ENCODE assay signal across 12 cellular contexts in the genomic region with DNA sequence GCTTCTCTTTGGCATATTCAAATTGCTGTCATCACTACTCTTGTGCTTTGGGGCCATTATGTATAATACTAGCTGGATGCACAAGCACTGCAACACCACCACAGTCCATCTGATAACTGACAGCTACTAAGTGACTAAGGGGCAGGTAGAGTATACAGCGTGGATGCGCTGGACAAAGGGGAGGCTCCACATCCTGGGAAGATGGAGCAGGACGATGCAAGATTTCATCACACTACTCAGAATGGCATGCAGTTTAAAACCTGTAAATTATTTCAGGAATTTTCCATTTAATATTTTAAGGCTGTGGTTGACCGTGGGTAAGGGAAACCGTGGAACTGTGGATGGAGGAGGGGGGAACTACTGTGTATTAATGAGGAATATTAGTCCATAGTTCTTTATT. TPM values are rescaled to one million over a fixed set of nuclear protein-coding genes. Genes with fewer than 3 reads are reported as not detected.
DNase-seq lines count a peak whose midpoint lies in the region; ATAC-seq, FAIRE-seq and TF ChIP-seq lines count a peak whose summit lies in the region.
"Had no signal": no experiment of that assay in that cellular context is flagged by ENCODE, and none has a peak within 500 bp of the region (broad histone marks: within the 10 kb centered on the region; RNA-seq: fewer than 3 reads in every experiment).

No MANE protein-coding gene starts in this region.

- 42% methylated on average over 5 of the region's 5 CpGs for WGBS in K562 (ENCODE audit: insufficient coverage, low coverage, missing lambda C conversion rate)
- WGBS in mesodermal cell (ENCODE audit: insufficient coverage in 2 of 2), 2 experiments: no CpG with 5 or more reads among the region's 5 CpGs

- no peak for TF ChIP-seq POLR2A in K562 (conservative IDR thresholded peaks at IDR 0.05)

- H2AFZ ChIP-seq in K562 (ENCODE audit: low read depth, low read length): no peak overlapping the region

- H3K9me3 Mint-ChIP-seq in HFFc6: no peaks in the 10 kb centered on the region

- peaks cover 2 to 5% of the 10 kb centered on the region in 2 experiments; a peak in 2 of 5 replicates for H3K4me1 ChIP-seq in K562 (replicated peaks in 1 of 2; ENCODE audit: control insufficient read depth in 2 of 2, insufficient read depth in 2 of 2, low read length in 2 of 2)
- H3K4me1 ChIP-seq in mesodermal cell (ENCODE audit: control insufficient read depth, insufficient read depth, low read length, poor library complexity, severe bottlenecking): peaks cover 13% of the 10 kb centered on the region

- H3K36me3 ChIP-seq in K562 (ENCODE audit: control insufficient read depth, insufficient read depth, low read length): no peaks in the 10 kb centered on the region
- H3K36me3 ChIP-seq in mesodermal cell (ENCODE audit: control insufficient read depth, insufficient read depth, low read length): peaks cover 45% of the 10 kb centered on the region
- H3K36me3 ChIP-seq in MG63: peaks cover 11% of the 10 kb centered on the region; the same call in 1 of the 2 replicates
- H3K36me3 ChIP-seq: ovary had no signal

- peak overlapping the region; percentile 66 for H3K4me3 Mint-ChIP-seq in HFFc6

- TF ChIP-seq RAD21 in K562 (CRISPR knock-in tag; conservative IDR thresholded peaks at IDR 0.05 in 1 of 2, IDR thresholded peaks at IDR 0.05 in 1 of 2): no peak

- peak overlapping the region; percentile 89 for H3K27ac Mint-ChIP-seq in HFFc6

- BruUV-seq in K562 (replicated peaks; lab: Mats Ljungman, UMichigan): no TSS peak

- no peak overlapping the region for H3K4me3 ChIP-seq in AG04450 (ENCODE audit: low read depth, low read length)
- H3K4me3 ChIP-seq in K562: no peak overlapping the region
- no peak overlapping the region for H3K4me3 ChIP-seq in mesodermal cell (ENCODE audit: extremely low read depth, insufficient read depth, low read length, poor library complexity, severe bottlenecking)
- no peak overlapping the region for H3K4me3 ChIP-seq in MG63
- H3K4me3 ChIP-seq: ovary had no signal

- H3K9ac ChIP-seq in K562 (ENCODE audit: insufficient read depth in 1 of 2, low read depth in 2 of 2, low read length in 2 of 2): no peak overlapping the region

- H3K27me3 Mint-ChIP-seq in HFFc6 (ENCODE audit: insufficient read depth): no peaks in the 10 kb centered on the region; the same call in 1 of the 2 replicates

- H3K4me1 Mint-ChIP-seq in HFFc6 (ENCODE audit: low read depth): peaks cover 84% of the 10 kb centered on the region

- in situ Hi-C loops in K562 (cut with MboI): no loop called here

- POLR2A ChIA-PET in AG04450 (lab: Yijun Ruan, JAX): no interaction called here
- POLR2A ChIA-PET in K562 (lab: Yijun Ruan, JAX): interaction anchor here (1.4 kb wide), 1 partner anchor 22 kb away, joined by 3 read pairs; no protein-coding TSS in a partner anchor

- H3K36me3 Mint-ChIP-seq in HFFc6 (ENCODE audit: low read depth): peaks cover 12% of the 10 kb centered on the region

- H3K9me3 ChIP-seq in AG04450 (ENCODE audit: control insufficient read depth, insufficient read depth, low read length): no peaks in the 10 kb centered on the region
- H3K9me3 ChIP-seq in K562 (replicated peaks; ENCODE audit: control insufficient read depth, insufficient read depth, low read depth, low read length): no peaks in the 10 kb centered on the region; the same call in 1 of the 2 replicates
- H3K9me3 ChIP-seq in mesodermal cell (ENCODE audit: control insufficient read depth, low read length): no peaks in the 10 kb centered on the region
- H3K9me3 ChIP-seq in MG63: peaks cover 4% of the 10 kb centered on the region; the same call in 1 of the 2 replicates
- H3K9me3 ChIP-seq: ovary had no signal

- peaks cover 4% of the 10 kb centered on the region; the same call in 1 of the 2 replicates for H4K20me1 ChIP-seq in K562 (replicated peaks; ENCODE audit: control insufficient read depth, insufficient read depth, low read length)

- peaks cover 18% of the 10 kb centered on the region for H3K79me2 ChIP-seq in K562 (ENCODE audit: control insufficient read depth, insufficient read depth, low read length)

- H3K9me1 ChIP-seq in K562 (ENCODE audit: control insufficient read depth, insufficient read depth, low read length): no peaks in the 10 kb centered on the region

- TF ChIP-seq EP300 in K562 (IDR thresholded peaks at IDR 0.05; ENCODE audit: low read length): no peak

- intact Hi-C loops in K562 (cut with micrococcal nuclease): no loop called here

- no peak for DNase-seq in AG04450 (ENCODE audit: low read depth, low spot score)
- DNase-seq in HFFc6: peak; percentile 33
- DNase-seq in K562 (ENCODE audit: extremely low read depth in 1 of 4, low spot score in 3 of 4): peak in 1 of 4 experiments; percentile 17
- DNase-seq in MG63: no peak
- DNase-seq in cortex of kidney (lab: John Stamatoyannopoulos, UW): no peak
- DNase-seq in NCI-H146 (lab: John Stamatoyannopoulos, UW): no peak
- DNase-seq: cerebellar nuclear complex, NCI-H345, WERI-Rb-1 had no signal

- no peak overlapping the region for H3K4me2 ChIP-seq in K562 (ENCODE audit: insufficient read depth, low read length)

- H3K27me3 ChIP-seq in AG04450 (ENCODE audit: control insufficient read depth, insufficient read depth, low read length) (no peaks in the 10 kb centered on the region), K562 (ENCODE audit: control insufficient read depth in 2 of 2, insufficient read depth in 2 of 2, low read length in 2 of 2) (no peaks in the 10 kb centered on the region), MG63 (no peaks in the 10 kb centered on the region)
- H3K27me3 ChIP-seq: ovary had no signal

- CTCF ChIA-PET in AG04450 (lab: Charles Lee) (interaction anchor here (0.6 kb wide), 1 partner anchor 502 kb away, joined by 7 read pairs; no protein-coding TSS in a partner anchor), K562 (lab: Yijun Ruan, JAX; ENCODE audit: low intra/inter-chr PET ratio) (no interaction called here)

- FAIRE-seq in K562 (lab: Jason Lieb, UNC): no peak

- no peak for TF ChIP-seq CTCF in AG04450 (IDR thresholded peaks at IDR 0.05; ENCODE audit: low read depth, low read length)
- TF ChIP-seq CTCF in HFFc6 (IDR thresholded peaks at IDR 0.05): no peak
- no peak for TF ChIP-seq CTCF in K562 (IDR thresholded peaks at IDR 0.05 in 2 of 3, conservative IDR thresholded peaks at IDR 0.05 in 1 of 3; ENCODE audit: insufficient read depth in 2 of 3, low read depth in 1 of 3, low read length in 3 of 3)

- peak overlapping the region; percentile 33 for H3K27ac ChIP-seq in AG04450 (ENCODE audit: low read depth, low read length)
- no peak overlapping the region for H3K27ac ChIP-seq in K562 (ENCODE audit: extremely low read depth, low read depth, low read length)
- peak overlapping the region; percentile 76 for H3K27ac ChIP-seq in mesodermal cell (ENCODE audit: low read depth, low read length, severe bottlenecking)
- H3K27ac ChIP-seq: ovary, WERI-Rb-1 had no signal

- ATAC-seq in K562 (peak; percentile 89), GM21360 (IDR thresholded peaks at IDR 0.05; ENCODE audit: unreplicated experiment) (no peak)

TF ChIP-seq in K562, 482 proteins besides CTCF, POLR2A, EP300 and RAD21 (continues in another document):
- TF ChIP-seq SETDB1 (IDR thresholded peaks at IDR 0.05; ENCODE audit: low read length) (no peak), SRF (CRISPR knock-in tag; IDR thresholded peaks at IDR 0.05) (no peak), ASH1L (IDR thresholded peaks at IDR 0.05; ENCODE audit: borderline replicate concordance, low read depth, partially characterized antibody) (no peak), CEBPG (CRISPR knock-in tag; IDR thresholded peaks at IDR 0.05) (peak; percentile 54; the same call in 1 of the 2 replicates), CEBPG (tag; conservative IDR thresholded peaks at IDR 0.05 in 1 of 2, IDR thresholded peaks at IDR 0.05 in 1 of 2) (peak in 1 of 2 experiments; percentile 75; a peak in 2 of 4 replicates)

RNA-seq across cellular contexts. Expression of a gene that starts 25.0 kb away (rescaled TPM):
- polyA plus RNA-seq in AG04450 (2011; rRNA removed) (95.0 and 122 TPM in 2 replicates), K562 (2011; rRNA removed) (22.8 and 28.6 TPM in 2 replicates), K562 (2014; fragmentation: Illumina TruSeq; extraction: Trizol) (28.7 and 30.1 TPM in 2 replicates), K562 (2014; fragmentation: Nextera tagmentation; extraction: Ambion mirVana) (10 to 100 TPM; 10.0 to 10.1 TPM), K562 (2014; rRNA removed) (32.0 and 37.6 TPM in 2 replicates)
- polyA minus RNA-seq in AG04450 (2011; rRNA and poly(A)+ RNA removed): 152 and 153 TPM in 2 replicates
- 100 to 1,000 TPM; 350 to 409 (median 372) TPM for total RNA-seq in HFFc6 (2021; fragmentation: NEBNext Ultra II Directional; extraction: Animal tissue kit (Norgen Biotek cat#: 25700))
- 73.2 and 115 TPM in 2 replicates for total RNA-seq in K562 (2011; cell fraction: chromatin; rRNA removed; ENCODE audit: low replicate concordance)
- 49.1 and 50.7 TPM in 2 replicates for total RNA-seq in K562 (2011; cell fraction: nucleolus; rRNA removed)
- 59.9 and 61.7 TPM in 2 replicates for total RNA-seq in K562 (2011; cell fraction: nucleoplasm; rRNA removed)
- total RNA-seq in K562 (2014; rRNA removed) (49.0 and 70.2 TPM in 2 replicates), K562 (2014; rRNA removed; fragmentation: Illumina TruSeq; extraction: Trizol) (29.2 and 33.4 TPM in 2 replicates), K562 (2015; rRNA removed; fragmentation: Illumina TruSeq; extraction: Trizol) (41.3 and 41.8 TPM in 2 replicates), K562 (2021) (71.0 and 72.6 TPM in 2 replicates)
- polyA plus RNA-seq in K562 (2011; cell fraction: cytosol; rRNA removed): 21.1 and 26.2 TPM in 2 replicates
- 35.5 and 45.4 TPM in 2 replicates for polyA plus RNA-seq in K562 (2011; cell fraction: nucleus; rRNA removed)
- 36.3 and 45.7 TPM in 2 replicates for polyA plus RNA-seq in K562 (2012)
- polyA minus RNA-seq in K562 (2011; rRNA and poly(A)+ RNA removed): 30.8 and 32.1 TPM in 2 replicates
- 20.0 and 30.2 TPM in 2 replicates for polyA minus RNA-seq in K562 (2011; cell fraction: cytosol; rRNA and poly(A)+ RNA removed)
- polyA minus RNA-seq in K562 (2011; cell fraction: nucleus; rRNA and poly(A)+ RNA removed): 21.0 and 28.3 TPM in 2 replicates
- 152 TPM for polyA plus RNA-seq in mesodermal cell (2013, experiment 1 of 2)
- polyA plus RNA-seq in mesodermal cell (2013, experiment 2 of 2): 137 TPM
- total RNA-seq in MG63 (2014; rRNA removed; shearing (Covaris generic); ENCODE audit: low replicate concordance): 139 and 143 TPM in 2 replicates
